23 cellular contexts compared by ENCODE assay signal in genomic region chr18:51382081-51382480, GRCh38.
DNase-seq lines count a peak whose midpoint lies in the region; ATAC-seq, FAIRE-seq and TF ChIP-seq lines count a peak whose summit lies in the region.
"Had no signal": no experiment of that assay in that cellular context is flagged by ENCODE, and none has a peak within 500 bp of the region (broad histone marks: within the 10 kb centered on the region; RNA-seq: fewer than 3 reads in every experiment).

No MANE protein-coding gene starts in this region.

- no peaks in the 10 kb centered on the region for H3K79me1 ChIP-seq in mesendoderm (ENCODE audit: low read length)

- 79 to 100% methylated on average over 4 of the region's 4 CpGs for WGBS in endodermal cell (ENCODE audit: insufficient coverage in 1 of 2, insufficient read length in 1 of 2), 2 experiments
- no CpG with 5 or more reads among the region's 4 CpGs for WGBS in mesendoderm (ENCODE audit: extremely low coverage, insufficient coverage, low lambda C conversion rate)

- H4K8ac ChIP-seq in mesendoderm (ENCODE audit: low read depth, low read length), result no peak overlapping the region

- POLR2A ChIA-PET in WTC11 (lab: Charles Lee), result no interaction called here

- DNase-seq in NCI-H226 (peak; percentile 9), amniotic epithelial cell (ENCODE audit: low read depth) (peak; percentile 77), endodermal cell (no peak), mesendoderm (peak; percentile 65), HTR-8/SVneo (ENCODE audit: insufficient read length, low spot score) (no peak), NCI-H510A treated with DMSO at 0.1 percent for 48 hours (lab: John Stamatoyannopoulos, UW) (no peak), 8988T (no peak), WTC11 (ENCODE audit: low spot score) (no peak)
- DNase-seq: AML-193; Caco-2; Calu3; CD4-positive, alpha-beta T cell; CD8-positive, alpha-beta T cell; DMS79 treated with DMSO at 0.1 percent for 48 hours; GF-D8 had no signal

- no peak overlapping the region for H3K27ac ChIP-seq in endodermal cell (ENCODE audit: low read depth, low read length)
- no peak overlapping the region for H3K27ac ChIP-seq in mesendoderm (ENCODE audit: low read depth, low read length)
- H3K27ac ChIP-seq: A549; BLaER1 treated with 17β-estradiol and CSF1 and Interleukin-3, amounts not matched to agents 10 nM and 100 nM; C4-2B had no signal

- no peak overlapping the region for H2BK5ac ChIP-seq in mesendoderm (ENCODE audit: low read length)

- peaks cover 7% of the 10 kb centered on the region for H3K4me1 ChIP-seq in endodermal cell (ENCODE audit: control insufficient read depth, insufficient read depth, low read length)
- no peaks in the 10 kb centered on the region for H3K4me1 ChIP-seq in mesendoderm (ENCODE audit: control insufficient read depth, low read depth, low read length)
- H3K4me1 ChIP-seq: A549, Caco-2 had no signal

- no peak for TF ChIP-seq CTCF in endodermal cell (conservative IDR thresholded peaks at IDR 0.05)
- TF ChIP-seq CTCF in WTC11 (IDR thresholded peaks at IDR 0.05), result no peak

- H2BK15ac ChIP-seq in mesendoderm (replicated peaks; ENCODE audit: low read depth), result no peak overlapping the region

- H3K79me2 ChIP-seq in mesendoderm (ENCODE audit: control insufficient read depth, insufficient read depth, low read length), result no peaks in the 10 kb centered on the region

- no peak for ATAC-seq in WTC11
- ATAC-seq: A549; CD8-positive, alpha-beta T cell had no signal

- H3K23ac ChIP-seq in mesendoderm (ENCODE audit: low read length), result no peak overlapping the region

- H3K9ac ChIP-seq in endodermal cell (ENCODE audit: extremely low read depth, low read length, poor library complexity, severe bottlenecking), result no peak overlapping the region
- no peak overlapping the region for H3K9ac ChIP-seq in mesendoderm (ENCODE audit: low read length)
- H3K9ac ChIP-seq: BLaER1 treated with 17β-estradiol and CSF1 and Interleukin-3, amounts not matched to agents 10 nM and 100 nM had no signal

- no peak overlapping the region for H4K5ac ChIP-seq in mesendoderm (ENCODE audit: low read length)

- H3K18ac ChIP-seq in mesendoderm (ENCODE audit: low read length), result no peak overlapping the region

- no peak overlapping the region for H3K4me2 ChIP-seq in mesendoderm (ENCODE audit: low read length)
- H3K4me2 ChIP-seq: A549; BLaER1 treated with 17β-estradiol and CSF1 and Interleukin-3, amounts not matched to agents 10 nM and 100 nM had no signal

- peak overlapping the region; percentile 41 for H3K27ac Mint-ChIP-seq in endodermal cell
- H3K27ac Mint-ChIP-seq in WTC11, result no peak overlapping the region
- H3K27ac Mint-ChIP-seq: B cell; CD4-positive, alpha-beta T cell; CD8-positive, alpha-beta T cell had no signal

- H3K27me3 ChIP-seq in endodermal cell (ENCODE audit: control insufficient read depth, insufficient read depth, low read length, poor library complexity, severe bottlenecking) (peaks cover 14% of the 10 kb centered on the region), mesendoderm (ENCODE audit: insufficient read depth, low read length, poor library complexity) (no peaks in the 10 kb centered on the region)
- H3K27me3 ChIP-seq: BLaER1 treated with 17β-estradiol and CSF1 and Interleukin-3, amounts not matched to agents 10 nM and 100 nM had no signal

- H3K27me3 Mint-ChIP-seq in endodermal cell (ENCODE audit: insufficient read depth) (peaks cover 14% of the 10 kb centered on the region), WTC11 (ENCODE audit: low read depth) (no peaks in the 10 kb centered on the region; the same call in none of the 2 replicates)
- H3K27me3 Mint-ChIP-seq: B cell; CD4-positive, alpha-beta T cell had no signal

- CTCF ChIA-PET in WTC11 (lab: Charles Lee), result interaction anchor here (1.2 kb wide), 1 partner anchor 10 kb away, joined by 3 read pairs; no protein-coding TSS in a partner anchor

- H3K4me1 Mint-ChIP-seq in endodermal cell (peaks cover 25% of the 10 kb centered on the region), WTC11 (peaks cover 8% of the 10 kb centered on the region)
- H3K4me1 Mint-ChIP-seq: B cell had no signal

- H2BK120ac ChIP-seq in mesendoderm (ENCODE audit: low read depth, low read length), result no peak overlapping the region

- H3K36me3 Mint-ChIP-seq in endodermal cell (ENCODE audit: low read depth) (no peaks in the 10 kb centered on the region), WTC11 (no peaks in the 10 kb centered on the region)
- H3K36me3 Mint-ChIP-seq: CD8-positive, alpha-beta T cell had no signal

- H3K56ac ChIP-seq in mesendoderm (ENCODE audit: low read length), result no peak overlapping the region

- FAIRE-seq in HTR-8/SVneo (lab: Jason Lieb, UNC), result no peak
- FAIRE-seq: A549, D721Med, G401.6, GM12891, GM18507 had no signal

- no peaks in the 10 kb centered on the region for H3K9me3 ChIP-seq in endodermal cell (ENCODE audit: control insufficient read depth, low read length)
- H3K9me3 ChIP-seq: A549; BLaER1 treated with 17β-estradiol and CSF1 and Interleukin-3, amounts not matched to agents 10 nM and 100 nM; Caco-2 had no signal

- no peak overlapping the region for H3K4me3 Mint-ChIP-seq in endodermal cell
- no peak overlapping the region for H3K4me3 Mint-ChIP-seq in WTC11
- H3K4me3 Mint-ChIP-seq: B cell; CD4-positive, alpha-beta T cell; CD8-positive, alpha-beta T cell had no signal

- H3K9me3 Mint-ChIP-seq in endodermal cell, result no peaks in the 10 kb centered on the region
- H3K9me3 Mint-ChIP-seq in WTC11, result peaks cover under 1% of the 10 kb centered on the region
- H3K9me3 Mint-ChIP-seq: CD4-positive, alpha-beta T cell; CD8-positive, alpha-beta T cell had no signal

- peak overlapping the region; percentile 46 for H3K4ac ChIP-seq in mesendoderm (ENCODE audit: low read depth, low read length)

- H3K36me3 ChIP-seq in endodermal cell (ENCODE audit: control insufficient read depth, insufficient read depth, low read length) (no peaks in the 10 kb centered on the region), mesendoderm (ENCODE audit: control insufficient read depth, insufficient read depth, low read length) (no peaks in the 10 kb centered on the region)
- H3K36me3 ChIP-seq: BLaER1 treated with 17β-estradiol and CSF1 and Interleukin-3, amounts not matched to agents 10 nM and 100 nM had no signal

- no peak overlapping the region for H2AK5ac ChIP-seq in mesendoderm (ENCODE audit: low read length)

- H3K4me3 ChIP-seq in endodermal cell (ENCODE audit: low read length) (no peak overlapping the region), mesendoderm (ENCODE audit: low read length) (no peak overlapping the region)
- H3K4me3 ChIP-seq: A549; BLaER1 treated with 17β-estradiol and CSF1 and Interleukin-3, amounts not matched to agents 10 nM and 100 nM had no signal

TF ChIP-seq in WTC11, 78 proteins besides CTCF, POLR2A, EP300 and RAD21:
- TF ChIP-seq ATF3 (CRISPR knock-in tag; conservative IDR thresholded peaks at IDR 0.05) (no peak), ZBTB43 (CRISPR knock-in tag; IDR thresholded peaks at IDR 0.05) (no peak)

Comparison
In these comparisons a context has a peak if more than half of its experiments do, and no peak if none do; other contexts are left out.
1. DNase-seq: peak in NCI-H226 (single experiment), amniotic epithelial cell (single experiment) and mesendoderm (single experiment); none in endodermal cell (single experiment), HTR-8/SVneo (single experiment), NCI-H510A treated with DMSO at 0.1 percent for 48 hours (single experiment), 8988T (single experiment) and WTC11 (single experiment).